9 cellular contexts compared by ENCODE assay signal in the genomic region with DNA sequence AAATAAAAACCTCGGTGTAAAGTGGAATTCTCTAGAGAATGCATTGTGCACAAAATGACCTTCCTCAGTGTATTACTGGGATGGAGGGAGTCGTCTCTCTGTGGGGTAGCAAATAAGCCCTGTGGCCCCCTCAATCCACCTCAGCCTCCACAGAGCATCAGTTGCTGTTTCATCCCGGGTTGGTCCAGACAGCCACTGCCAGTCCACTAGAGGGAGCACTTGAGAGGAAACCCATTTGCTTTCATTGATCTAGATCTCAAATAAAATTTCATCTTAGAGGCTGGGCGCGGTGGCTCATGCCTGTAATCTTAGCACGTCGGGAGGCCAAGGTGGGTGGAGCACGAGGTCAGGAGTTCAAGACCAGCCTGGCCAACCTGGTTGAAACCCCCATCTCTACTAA.
A peak's percentile ranks its signal among the peaks of the same experiment; 100 is the strongest.
DNase-seq lines count a peak whose midpoint lies in the region; ATAC-seq, FAIRE-seq and TF ChIP-seq lines count a peak whose summit lies in the region.
"Had no signal": no experiment of that assay in that cellular context is flagged by ENCODE, and none has a peak within 500 bp of the region (broad histone marks: within the 10 kb centered on the region; RNA-seq: fewer than 3 reads in every experiment).

No MANE protein-coding gene starts in this region.

- no peaks in the 10 kb centered on the region for H3K4me1 ChIP-seq in esophagus squamous epithelium

- no peaks in the 10 kb centered on the region for H3K36me3 Mint-ChIP-seq in osteocyte (ENCODE audit: unreplicated experiment)

- TF ChIP-seq CTCF in GM10248 (IDR thresholded peaks at IDR 0.05; ENCODE audit: control extremely low read depth, extremely low read depth, low read depth, missing control alignments) (peak; percentile 85), esophagus squamous epithelium (IDR thresholded peaks at IDR 0.05) (peak in 4 of 6 experiments; percentile 13 to 40 (median 34)), osteocyte (IDR thresholded peaks at IDR 0.05) (peak; percentile 69)

- H3K27me3 Mint-ChIP-seq in osteocyte (ENCODE audit: unreplicated experiment), result no peaks in the 10 kb centered on the region

- no peaks in the 10 kb centered on the region for H3K9me3 ChIP-seq in esophagus squamous epithelium

- ATAC-seq in HG03460 (IDR thresholded peaks at IDR 0.05; ENCODE audit: unreplicated experiment) (peak; percentile 64), GM21619 (IDR thresholded peaks at IDR 0.05; ENCODE audit: unreplicated experiment) (no peak)

- H3K27ac Mint-ChIP-seq in osteocyte (ENCODE audit: unreplicated experiment), result no peak overlapping the region

- FAIRE-seq in RCC 7860 (lab: Jason Lieb, UNC), result no peak
- FAIRE-seq: islet of Langerhans had no signal

- H3K4me3 Mint-ChIP-seq in osteocyte (ENCODE audit: unreplicated experiment), result no peak overlapping the region

- H3K36me3 ChIP-seq in esophagus squamous epithelium, result no peaks in the 10 kb centered on the region

- 45 to 46% methylated on average over 5 to 8 of the region's 8 CpGs for WGBS in esophagus squamous epithelium, 2 donors

- no peak overlapping the region for H3K4me3 ChIP-seq in esophagus squamous epithelium

- TF ChIP-seq POLR2A in esophagus squamous epithelium (IDR thresholded peaks at IDR 0.05), result no peak

- peaks cover 2% of the 10 kb centered on the region for H3K4me1 Mint-ChIP-seq in osteocyte (ENCODE audit: unreplicated experiment)

- no peaks in the 10 kb centered on the region for H3K27me3 ChIP-seq in esophagus squamous epithelium

- DNase-seq in AG08395 (ENCODE audit: low spot score), result peak; percentile 8
- DNase-seq in GM10248 (ENCODE audit: extremely low spot score), result peak; percentile 37
- peak; percentile 65 for DNase-seq in RCC 7860 (ENCODE audit: low spot score)
- DNase-seq in esophagus squamous epithelium (lab: John Stamatoyannopoulos, UW), result no peak
- no peak for DNase-seq in osteocyte (ENCODE audit: extremely low spot score, unreplicated experiment)
- no peak for DNase-seq in ureter (ENCODE audit: low spot score)

- POLR2A ChIA-PET in GM10248 (lab: Yijun Ruan, JAX), result no interaction called here

- CTCF ChIA-PET in GM10248 (lab: Yijun Ruan, JAX), result interaction anchor here (0.9 to 1.2 kb wide), 5 partner anchors 18 to 1016 kb away, joined by 3 to 7 read pairs (median 3); no protein-coding TSS in a partner anchor

- no peak overlapping the region for H3K27ac ChIP-seq in esophagus squamous epithelium

- H3K9me3 Mint-ChIP-seq in osteocyte (ENCODE audit: unreplicated experiment), result no peaks in the 10 kb centered on the region

- intact Hi-C loops in esophagus squamous epithelium (cut with DNase I), result no loop called here

Comparison
In these comparisons a context has a peak if more than half of its experiments do, and no peak if none do; other contexts are left out.
1. DNase-seq: peak in AG08395 (single experiment), GM10248 (single experiment) and RCC 7860 (single experiment); none in esophagus squamous epithelium (single experiment), osteocyte (single experiment) and ureter (single experiment).
2. CTCF ChIP-seq: peak in every context shown above with its lines; median percentile 85 in GM10248; 69 in osteocyte; 34 in esophagus squamous epithelium.